In genomic region chr12:54375258-54375579, GRCh38 we compare ENCODE assay signal across 20 cellular contexts. TPM values are rescaled to one million over a fixed set of nuclear protein-coding genes. Genes with fewer than 3 reads are reported as not detected.
DNase-seq lines count a peak whose midpoint lies in the region; ATAC-seq and TF ChIP-seq lines count a peak whose summit lies in the region.
"Had no signal": no experiment of that assay in that cellular context is flagged by ENCODE, and none has a peak within 500 bp of the region (broad histone marks: within the 10 kb centered on the region; RNA-seq: fewer than 3 reads in every experiment).

No MANE protein-coding gene starts in this region.

- H3K27me3 ChIP-seq in PC-3 (ENCODE audit: low read length): no peaks in the 10 kb centered on the region
- peaks cover 9% of the 10 kb centered on the region for H3K27me3 ChIP-seq in endodermal cell (ENCODE audit: control insufficient read depth, insufficient read depth, low read length, poor library complexity, severe bottlenecking)
- H3K27me3 ChIP-seq: ascending aorta, left lung had no signal

- no peak overlapping the region for H3K27ac Mint-ChIP-seq in endodermal cell
- peak overlapping the region; percentile 43 for H3K27ac Mint-ChIP-seq in neural crest cell (ENCODE audit: unreplicated experiment)

- H3K4me3 ChIP-seq in PC-3 (ENCODE audit: low read length) (no peak overlapping the region), endodermal cell (ENCODE audit: low read length) (no peak overlapping the region)
- H3K4me3 ChIP-seq: ascending aorta, left lung, mucosa of descending colon had no signal

- H3K4me1 ChIP-seq in PC-3 (ENCODE audit: insufficient read depth, low read length) (peaks cover 36% of the 10 kb centered on the region), endodermal cell (ENCODE audit: control insufficient read depth, insufficient read depth, low read length) (no peaks in the 10 kb centered on the region)

- H3K4me1 Mint-ChIP-seq in endodermal cell (peaks cover 23% of the 10 kb centered on the region), neural crest cell (peaks cover 28% of the 10 kb centered on the region)

- CTCF ChIA-PET in PC-3 (lab: Charles Lee): no interaction called here

- H3K9me3 ChIP-seq in PC-3 (ENCODE audit: low read length) (no peaks in the 10 kb centered on the region), endodermal cell (ENCODE audit: control insufficient read depth, low read length) (no peaks in the 10 kb centered on the region)
- H3K9me3 ChIP-seq: ascending aorta, left lung, mucosa of descending colon had no signal

- H3K36me3 ChIP-seq in PC-3 (ENCODE audit: low read depth, low read length): no peaks in the 10 kb centered on the region
- H3K36me3 ChIP-seq in endodermal cell (ENCODE audit: control insufficient read depth, insufficient read depth, low read length): no peaks in the 10 kb centered on the region

- no peaks in the 10 kb centered on the region for H3K9me2 ChIP-seq in PC-3 (replicated peaks; ENCODE audit: low read length)

- WGBS in endodermal cell (ENCODE audit: insufficient coverage in 1 of 2, insufficient read length in 1 of 2), 2 experiments: 88% methylated on average over 2 of the region's 2 CpGs; no CpG with 5 or more reads in 1 of the 2 experiments

- no peaks in the 10 kb centered on the region for H3K9me3 Mint-ChIP-seq in endodermal cell
- no peaks in the 10 kb centered on the region for H3K9me3 Mint-ChIP-seq in neural crest cell

- POLR2A ChIA-PET in PC-3 (lab: Charles Lee; ENCODE audit: unreplicated experiment): no interaction called here

- H3K36me3 Mint-ChIP-seq in endodermal cell (ENCODE audit: low read depth) (peaks cover 16% of the 10 kb centered on the region), neural crest cell (ENCODE audit: low read depth) (no peaks in the 10 kb centered on the region)

- no peak overlapping the region for H3K4me3 Mint-ChIP-seq in endodermal cell
- no peak overlapping the region for H3K4me3 Mint-ChIP-seq in neural crest cell

- ATAC-seq in PC-3: no peak
- ATAC-seq: left lung, mucosa of descending colon had no signal

- intact Hi-C loops in PC-3 (cut with micrococcal nuclease): no loop called here

- H4K20me1 ChIP-seq in PC-3 (ENCODE audit: low read length): no peaks in the 10 kb centered on the region

- no peak overlapping the region for H2AFZ ChIP-seq in PC-3 (ENCODE audit: low read length)

- H3F3A ChIP-seq in PC-3 (ENCODE audit: low read length, unreplicated experiment): no peaks in the 10 kb centered on the region

- no peak for DNase-seq in PC-3
- peak; percentile 43 for DNase-seq in endodermal cell
- DNase-seq in neural crest cell (ENCODE audit: low read depth, low spot score): no peak
- no peak for DNase-seq in NCI-H524 (lab: John Stamatoyannopoulos, UW)
- no peak for DNase-seq in NCI-H2227 (lab: John Stamatoyannopoulos, UW; ENCODE audit: unreplicated experiment)
- DNase-seq in stimulated activated CD4-positive, alpha-beta T cell treated with anti-CD3 and anti-CD28 coated beads, Interleukin-1b, Interleukin-23, amount 100 ng/mL, for 48 hours: no peak
- DNase-seq: activated CD4-positive, alpha-beta T cell treated with anti-CD3 and anti-CD28 coated beads, Interleukin-2, amount 50 U/mL, for 1 hour; activated naive CD4-positive, alpha-beta T cell; left lung; MM.1S; mucosa of descending colon; NCI-H187; NK-92 treated with Interleukin-12 subunit alpha and Interleukin-12 subunit beta, amount 100 ng/mL, for 24 hours; stimulated activated CD4-positive, alpha-beta T cell treated with anti-CD3 and anti-CD28 coated beads, Interleukin-4, amount 100 ng/mL, for 24 hours; trophoblast cell had no signal

- H3K79me2 ChIP-seq in PC-3 (ENCODE audit: low read length): no peaks in the 10 kb centered on the region

- H3K27ac ChIP-seq in PC-3 (ENCODE audit: low read length) (peak overlapping the region; percentile 90), endodermal cell (ENCODE audit: low read depth, low read length) (no peak overlapping the region), temporal lobe (ENCODE audit: low read depth, low read length) (peak overlapping the region; percentile 8)
- H3K27ac ChIP-seq: left lung had no signal

- H3K4me2 ChIP-seq in PC-3 (ENCODE audit: low read length): no peak overlapping the region

- no TSS peak for BruUV-seq in PC-3 (replicated peaks; lab: Mats Ljungman, UMichigan)

- TF ChIP-seq CTCF in PC-3 (conservative IDR thresholded peaks at IDR 0.05; ENCODE audit: low read depth, low read length): no peak
- no peak for TF ChIP-seq CTCF in endodermal cell (conservative IDR thresholded peaks at IDR 0.05)
- no peak for TF ChIP-seq CTCF in neural crest cell (conservative IDR thresholded peaks at IDR 0.05)

- peaks cover 51% of the 10 kb centered on the region for H3K27me3 Mint-ChIP-seq in endodermal cell (ENCODE audit: insufficient read depth)
- no peaks in the 10 kb centered on the region for H3K27me3 Mint-ChIP-seq in neural crest cell (ENCODE audit: low read depth)

- peak overlapping the region; percentile 67; the same call in 1 of the 2 replicates for H3K9ac ChIP-seq in PC-3 (ENCODE audit: low read length)
- H3K9ac ChIP-seq in endodermal cell (ENCODE audit: extremely low read depth, low read length, poor library complexity, severe bottlenecking): no peak overlapping the region

RNA-seq across cellular contexts. Expression of gene ZNF385A, which starts 9.3 kb away (rescaled TPM):
- 1.8 and 5.0 TPM in 2 replicates for total RNA-seq in PC-3 (2014; rRNA removed)
- total RNA-seq in endodermal cell: 10 to 100 TPM; 10.5 to 16.3 TPM
- 39.3 TPM for polyA plus RNA-seq in endodermal cell (2013, experiment 1 of 2)
- 35.5 TPM for polyA plus RNA-seq in endodermal cell (2013, experiment 2 of 2)
- 20.3 and 20.8 TPM in 2 replicates for total RNA-seq in neural crest cell
- 2.0 TPM for total RNA-seq in temporal lobe

RNA-seq across cellular contexts. Expression of gene GPR84, which starts 10.9 kb away (rescaled TPM):
- total RNA-seq in PC-3 (2014; rRNA removed) (not detected in 2 replicates), endodermal cell (not detected), neural crest cell (not detected in 2 replicates), temporal lobe (not detected)
- 0.11 TPM for polyA plus RNA-seq in endodermal cell (2013, experiment 1 of 2)
- polyA plus RNA-seq in endodermal cell (2013, experiment 2 of 2): not detected
- total RNA-seq: ascending aorta, epithelial cell of proximal tubule, glomerular endothelial cell, H1 had no signal

RNA-seq across cellular contexts. Expression of gene ITGA5, which starts 43.8 kb away (rescaled TPM):
- total RNA-seq in PC-3 (2014; rRNA removed) (35.9 and 38.2 TPM in 2 replicates), endodermal cell (100 to 1,000 TPM; 189 to 243 TPM), neural crest cell (20.1 and 22.0 TPM in 2 replicates), temporal lobe (5.2 TPM)
- polyA plus RNA-seq in endodermal cell (2013, experiment 1 of 2): 71.1 TPM
- 77.0 TPM for polyA plus RNA-seq in endodermal cell (2013, experiment 2 of 2)

RNA-seq across cellular contexts. Expression of gene COPZ1, which starts 50.3 kb away (rescaled TPM):
- total RNA-seq in PC-3 (2014; rRNA removed) (121 and 156 TPM in 2 replicates), endodermal cell (100 to 1,000 TPM; 153 to 183 TPM), neural crest cell (148 and 160 TPM in 2 replicates), temporal lobe (52.6 TPM)
- polyA plus RNA-seq in endodermal cell (2013, experiment 1 of 2): 138 TPM
- polyA plus RNA-seq in endodermal cell (2013, experiment 2 of 2): 134 TPM
